In genomic region chr1:230943048-230943593, GRCh38 we compare ENCODE assay signal across 18 cellular contexts. TPM values are rescaled to one million over a fixed set of nuclear protein-coding genes. Genes with fewer than 3 reads are reported as not detected.
DNase-seq lines count a peak whose midpoint lies in the region; ATAC-seq, FAIRE-seq and TF ChIP-seq lines count a peak whose summit lies in the region.
"Had no signal": no experiment of that assay in that cellular context is flagged by ENCODE, and none has a peak within 500 bp of the region (broad histone marks: within the 10 kb centered on the region; RNA-seq: fewer than 3 reads in every experiment).

No MANE protein-coding gene starts in this region.

- H3K9ac ChIP-seq in K562 (ENCODE audit: insufficient read depth in 1 of 2, low read depth in 2 of 2, low read length in 2 of 2) = no peak overlapping the region

- in situ Hi-C loops in K562 (cut with MboI) = no loop called here

- H2AFZ ChIP-seq in K562 (ENCODE audit: low read depth, low read length) = no peak overlapping the region
- H2AFZ ChIP-seq: GM23338 had no signal

- no peak overlapping the region for H3K4me2 ChIP-seq in K562 (ENCODE audit: insufficient read depth, low read length)
- H3K4me2 ChIP-seq: GM23338 had no signal

- CTCF ChIA-PET in HEK293 (lab: Yijun Ruan, JAX) = interaction anchor here (0.9 to 1.3 kb wide), 2 partner anchors 8 to 11 kb away, joined by 3 read pairs; no protein-coding TSS in a partner anchor
- CTCF ChIA-PET in K562 (lab: Yijun Ruan, JAX; ENCODE audit: low intra/inter-chr PET ratio) = no interaction called here

- H3K4me1 ChIP-seq in HEK293 (ENCODE audit: control insufficient read depth, insufficient read depth, low read length) = peaks cover 21% of the 10 kb centered on the region
- no peaks in the 10 kb centered on the region for H3K4me1 ChIP-seq in K562 (replicated peaks in 1 of 2; ENCODE audit: control insufficient read depth in 2 of 2, insufficient read depth in 2 of 2, low read length in 2 of 2)

- no peak for TF ChIP-seq POLR2A in K562 (conservative IDR thresholded peaks at IDR 0.05)

- POLR2A ChIA-PET in HEK293 (lab: Yijun Ruan, JAX) = no interaction called here
- POLR2A ChIA-PET in K562 (lab: Yijun Ruan, JAX) = no interaction called here

- no peak for TF ChIP-seq EP300 in K562 (IDR thresholded peaks at IDR 0.05; ENCODE audit: low read length)

- H3K9me3 ChIP-seq in HEK293 (ENCODE audit: control insufficient read depth, insufficient read depth, low read depth, low read length) (no peaks in the 10 kb centered on the region), K562 (replicated peaks; ENCODE audit: control insufficient read depth, insufficient read depth, low read depth, low read length) (no peaks in the 10 kb centered on the region)

- DNase-seq in K562 (ENCODE audit: extremely low read depth in 1 of 4, low spot score in 3 of 4) (no peak), NCI-H187 (lab: John Stamatoyannopoulos, UW) (no peak), GDM1 (lab: John Stamatoyannopoulos, UW) (no peak)
- DNase-seq: C1 segment of cervical spinal cord; CD4-positive, alpha-beta memory T cell; COR-L47; DMS153; DND-41; GF-D8; H9; HFFc6 had no signal

- no peaks in the 10 kb centered on the region for H3K79me2 ChIP-seq in K562 (ENCODE audit: control insufficient read depth, insufficient read depth, low read length)

- H3K27ac ChIP-seq in HEK293 (ENCODE audit: extremely low read depth, low read depth, low read length) = no peak overlapping the region
- no peak overlapping the region for H3K27ac ChIP-seq in K562 (ENCODE audit: extremely low read depth, low read depth, low read length)

- H3K36me3 ChIP-seq in HEK293 (ENCODE audit: control insufficient read depth in 2 of 2, insufficient read depth in 1 of 2, low read length in 2 of 2) (peaks cover 0 to 13% of the 10 kb centered on the region in 2 experiments; a peak in 1 of 3 replicates), K562 (ENCODE audit: control insufficient read depth, insufficient read depth, low read length) (no peaks in the 10 kb centered on the region)

- FAIRE-seq in K562 (lab: Jason Lieb, UNC) (no peak), islet of Langerhans (lab: Jason Lieb, UNC) (peak; percentile 89)
- FAIRE-seq: GM12891, GM18507 had no signal

- BruUV-seq in K562 (replicated peaks; lab: Mats Ljungman, UMichigan) = no TSS peak

- H3K4me3 ChIP-seq in HEK293 (ENCODE audit: low read depth, low read length) = no peak overlapping the region
- no peak overlapping the region for H3K4me3 ChIP-seq in K562
- H3K4me3 ChIP-seq: GM23338 had no signal

- no peaks in the 10 kb centered on the region for H3K27me3 ChIP-seq in K562 (ENCODE audit: control insufficient read depth in 2 of 2, insufficient read depth in 2 of 2, low read length in 2 of 2)

- no peak for ATAC-seq in K562
- no peak for ATAC-seq in GM21367 (IDR thresholded peaks at IDR 0.05; ENCODE audit: unreplicated experiment)
- ATAC-seq: GM23338, HCT116 had no signal

- no peaks in the 10 kb centered on the region for H4K20me1 ChIP-seq in K562 (replicated peaks; ENCODE audit: control insufficient read depth, insufficient read depth, low read length)

- no peaks in the 10 kb centered on the region for H3K9me1 ChIP-seq in K562 (ENCODE audit: control insufficient read depth, insufficient read depth, low read length)

- no peak for TF ChIP-seq CTCF in HEK293 (tag by site-specific recombination; IDR thresholded peaks at IDR 0.05)
- TF ChIP-seq CTCF in K562 (IDR thresholded peaks at IDR 0.05 in 2 of 3, conservative IDR thresholded peaks at IDR 0.05 in 1 of 3; ENCODE audit: insufficient read depth in 2 of 3, low read depth in 1 of 3, low read length in 3 of 3) = no peak

- TF ChIP-seq RAD21 in K562 (CRISPR knock-in tag; conservative IDR thresholded peaks at IDR 0.05 in 1 of 2, IDR thresholded peaks at IDR 0.05 in 1 of 2) = no peak

- intact Hi-C loops in K562 (cut with micrococcal nuclease) = no loop called here

- WGBS in K562 (ENCODE audit: insufficient coverage, low coverage, missing lambda C conversion rate) = 80% methylated on average over 2 of the region's 2 CpGs

TF ChIP-seq in HEK293, 187 proteins besides CTCF, POLR2A, EP300 and RAD21:
- TF ChIP-seq, protein P1, sequence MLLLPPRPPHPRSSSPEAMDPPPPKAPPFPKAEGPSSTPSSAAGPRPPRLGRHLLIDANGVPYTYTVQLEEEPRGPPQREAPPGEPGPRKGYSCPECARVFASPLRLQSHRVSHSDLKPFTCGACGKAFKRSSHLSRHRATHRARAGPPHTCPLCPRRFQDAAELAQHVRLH (tag by site-specific recombination; IDR thresholded peaks at IDR 0.05) = peak; percentile 94
- TF ChIP-seq ZNF146 (tag by site-specific recombination; IDR thresholded peaks at IDR 0.05) (peak; percentile 98), ZSCAN23 (tag by site-specific recombination; IDR thresholded peaks at IDR 0.05) (no peak)
TF ChIP-seq in HEK293: peak in this region for 2.

TF ChIP-seq in K562, 482 proteins besides CTCF, POLR2A, EP300 and RAD21 (continues in another document):
- TF ChIP-seq ZNF146 (CRISPR knock-in tag; IDR thresholded peaks at IDR 0.05; ENCODE audit: unreplicated experiment) (peak; percentile 97), ZC3H8 (IDR thresholded peaks at IDR 0.05) (no peak), TARDBP (IDR thresholded peaks at IDR 0.05) (no peak), ADNP (tag; IDR thresholded peaks at IDR 0.05) (peak; percentile 28; the same call in 1 of the 2 replicates), HSF4 (CRISPR knock-in tag; IDR thresholded peaks at IDR 0.05; ENCODE audit: borderline replicate concordance) (no peak), KDM1A (IDR thresholded peaks at IDR 0.05) (0 out of 4 replicates have a peak, but pooled peaks of 1 of the 2 experiments have one; percentile 23), SAP30 (IDR thresholded peaks at IDR 0.05; ENCODE audit: borderline replicate concordance, insufficient read depth, low read depth, low read length, poor library complexity, severe bottlenecking) (no peak), ZBTB8A (IDR thresholded peaks at IDR 0.05; ENCODE audit: partially characterized antibody) (no peak), RBM25 (IDR thresholded peaks at IDR 0.05; ENCODE audit: low read depth, low read length, severe bottlenecking) (peak; percentile 79), ZNF280A (IDR thresholded peaks at IDR 0.05; ENCODE audit: low read depth, partially characterized antibody) (no peak)

RNA-seq across cellular contexts. Expression of gene TTC13, which starts 35.5 kb away (rescaled TPM):
- total RNA-seq in K562 (2011; cell fraction: chromatin; rRNA removed; ENCODE audit: low replicate concordance) = 12.9 and 36.9 TPM in 2 replicates
- total RNA-seq in K562 (2011; cell fraction: nucleolus; rRNA removed) = 7.5 and 12.8 TPM in 2 replicates
- total RNA-seq in K562 (2011; cell fraction: nucleoplasm; rRNA removed) = 15.6 and 17.7 TPM in 2 replicates
- total RNA-seq in K562 (2014; rRNA removed) (6.2 and 7.9 TPM in 2 replicates), K562 (2014; rRNA removed; fragmentation: Illumina TruSeq; extraction: Trizol) (7.6 and 9.1 TPM in 2 replicates), K562 (2015; rRNA removed; fragmentation: Illumina TruSeq; extraction: Trizol) (9.0 and 12.2 TPM in 2 replicates), K562 (2021) (10.9 and 12.3 TPM in 2 replicates)
- polyA plus RNA-seq in K562 (2011; rRNA removed) (7.4 and 9.6 TPM in 2 replicates), K562 (2014; fragmentation: Illumina TruSeq; extraction: Trizol) (10.4 and 13.8 TPM in 2 replicates), K562 (2014; fragmentation: Nextera tagmentation; extraction: Ambion mirVana) (1 to 10 TPM; 1.7 to 2.2 TPM), K562 (2014; rRNA removed) (9.6 and 11.4 TPM in 2 replicates)
- 2.2 and 2.5 TPM in 2 replicates for polyA plus RNA-seq in K562 (2011; cell fraction: cytosol; rRNA removed)
- polyA plus RNA-seq in K562 (2011; cell fraction: nucleus; rRNA removed) = 23.4 and 28.7 TPM in 2 replicates
- polyA plus RNA-seq in K562 (2012) = 8.7 and 13.9 TPM in 2 replicates
- 13.1 and 17.5 TPM in 2 replicates for polyA minus RNA-seq in K562 (2011; rRNA and poly(A)+ RNA removed)
- polyA minus RNA-seq in K562 (2011; cell fraction: cytosol; rRNA and poly(A)+ RNA removed) = 4.4 and 6.1 TPM in 2 replicates
- 21.4 and 25.0 TPM in 2 replicates for polyA minus RNA-seq in K562 (2011; cell fraction: nucleus; rRNA and poly(A)+ RNA removed)

RNA-seq across cellular contexts. Expression of gene ARV1, which starts 35.8 kb away (rescaled TPM):
- total RNA-seq in K562 (2011; cell fraction: chromatin; rRNA removed; ENCODE audit: low replicate concordance) = 34.0 and 60.9 TPM in 2 replicates
- 35.9 and 44.0 TPM in 2 replicates for total RNA-seq in K562 (2011; cell fraction: nucleolus; rRNA removed)
- 68.0 and 76.8 TPM in 2 replicates for total RNA-seq in K562 (2011; cell fraction: nucleoplasm; rRNA removed)
- 54.8 and 66.6 TPM in 2 replicates for total RNA-seq in K562 (2014; rRNA removed)
- 85.3 and 92.3 TPM in 2 replicates for total RNA-seq in K562 (2014; rRNA removed; fragmentation: Illumina TruSeq; extraction: Trizol)
- total RNA-seq in K562 (2015; rRNA removed; fragmentation: Illumina TruSeq; extraction: Trizol) = 70.0 and 74.0 TPM in 2 replicates
- 63.5 and 65.5 TPM in 2 replicates for total RNA-seq in K562 (2021)
- polyA plus RNA-seq in K562 (2011; rRNA removed) = 101 and 139 TPM in 2 replicates
- polyA plus RNA-seq in K562 (2011; cell fraction: cytosol; rRNA removed) = 40.2 and 61.9 TPM in 2 replicates
- polyA plus RNA-seq in K562 (2011; cell fraction: nucleus; rRNA removed) = 45.5 and 69.3 TPM in 2 replicates
- polyA plus RNA-seq in K562 (2012) = 68.8 and 104 TPM in 2 replicates
- 110 and 129 TPM in 2 replicates for polyA plus RNA-seq in K562 (2014; fragmentation: Illumina TruSeq; extraction: Trizol)
- 10 to 100 TPM; 61.9 to 71.0 TPM for polyA plus RNA-seq in K562 (2014; fragmentation: Nextera tagmentation; extraction: Ambion mirVana)
- polyA plus RNA-seq in K562 (2014; rRNA removed) = 117 and 128 TPM in 2 replicates
- 49.0 and 59.1 TPM in 2 replicates for polyA minus RNA-seq in K562 (2011; rRNA and poly(A)+ RNA removed)
- 18.5 and 25.1 TPM in 2 replicates for polyA minus RNA-seq in K562 (2011; cell fraction: cytosol; rRNA and poly(A)+ RNA removed)
- 12.0 and 15.7 TPM in 2 replicates for polyA minus RNA-seq in K562 (2011; cell fraction: nucleus; rRNA and poly(A)+ RNA removed)

Comparison
In these comparisons a context has a peak if more than half of its experiments do, and no peak if none do; other contexts are left out.
1. Of the 44 proteins assayed by ChIP-seq in both K562 and HEK293: peak only in K562: none; only in HEK293: none; in both: ZNF146; in neither: 43.